Comparison of ENCODE assay signal across 20 cellular contexts in genomic region chr11:26976389-26976788, GRCh38. TPM values are rescaled to one million over a fixed set of nuclear protein-coding genes. Genes with fewer than 3 reads are reported as not detected.
DNase-seq lines count a peak whose midpoint lies in the region; ATAC-seq, FAIRE-seq and TF ChIP-seq lines count a peak whose summit lies in the region.
"Had no signal": no experiment of that assay in that cellular context is flagged by ENCODE, and none has a peak within 500 bp of the region (broad histone marks: within the 10 kb centered on the region; RNA-seq: fewer than 3 reads in every experiment).

No MANE protein-coding gene starts in this region.

- ATAC-seq in GM21737 (IDR thresholded peaks at IDR 0.05; ENCODE audit: unreplicated experiment): no peak
- ATAC-seq: activated naive CD4-positive, alpha-beta T cell treated with anti-CD3 and anti-CD28 coated beads, Interleukin-2, amount 50 U/mL, for 72 hours; stimulated activated effector memory CD8-positive, alpha-beta T cell treated with anti-CD3 and anti-CD28 coated beads, Interleukin-12 subunit alpha, Interleukin-12 subunit beta, amount 100 ng/mL, for 72 hours had no signal

- no peak overlapping the region for H2AFZ ChIP-seq in SK-N-SH (ENCODE audit: low read depth)

- H3K36me3 ChIP-seq in adipocyte (ENCODE audit: control insufficient read depth, insufficient read depth, low read length, severe bottlenecking): no peaks in the 10 kb centered on the region
- no peaks in the 10 kb centered on the region for H3K36me3 ChIP-seq in SK-N-SH (replicated peaks in 1 of 2; ENCODE audit: control insufficient read depth in 1 of 2, insufficient read depth in 2 of 2, low read length in 1 of 2)
- H3K36me3 ChIP-seq: HAP-1, upper lobe of left lung had no signal

- peaks cover 5% of the 10 kb centered on the region for H3K9me3 ChIP-seq in adipocyte (ENCODE audit: control insufficient read depth, low read length)
- H3K9me3 ChIP-seq in SK-N-SH: 0 out of 2 replicates have a peak, but pooled peaks cover 4% of the 10 kb centered on the region
- H3K9me3 ChIP-seq: Caco-2, HAP-1 had no signal

- DNase-seq in NCI-H2107 treated with DMSO at 0.1 percent for 48 hours (lab: John Stamatoyannopoulos, UW; ENCODE audit: unreplicated experiment) (peak; percentile 4), NCI-H2107 (lab: John Stamatoyannopoulos, UW) (no peak), adipocyte (ENCODE audit: low read depth) (peak; percentile 70), fibroblast of peridontal ligament (ENCODE audit: extremely low read depth) (peak; percentile 72), urothelium cell line (ENCODE audit: low spot score) (peak; percentile 11), SK-N-SH (no peak), 8988T (no peak)
- DNase-seq: ACHN; activated CD4-positive, alpha-beta T cell treated with anti-CD3 and anti-CD28 coated beads for 1 hour; Caco-2; NCI-H1436; NCI-H510A; upper lobe of left lung had no signal

- no peak overlapping the region for H3K4me2 ChIP-seq in SK-N-SH

- H3K27me3 ChIP-seq in adipocyte (replicated peaks; ENCODE audit: control insufficient read depth, insufficient read depth, low read length): no peaks in the 10 kb centered on the region
- H3K27me3 ChIP-seq in SK-N-SH (ENCODE audit: insufficient read depth): no peaks in the 10 kb centered on the region
- H3K27me3 ChIP-seq: upper lobe of left lung had no signal

- no peak for FAIRE-seq in urothelium cell line (lab: Jason Lieb, UNC)
- FAIRE-seq: colon had no signal

- WGBS in SK-N-SH (ENCODE audit: low lambda C conversion rate): 77% methylated on average over 5 of the region's 5 CpGs

- H3K27ac ChIP-seq in SK-N-SH (ENCODE audit: low read depth in 2 of 2, low read length in 1 of 2): no peak overlapping the region
- H3K27ac ChIP-seq: upper lobe of left lung had no signal

- POLR2A ChIA-PET in SK-N-SH (lab: Yijun Ruan, JAX): no interaction called here

- H3K9me2 ChIP-seq in SK-N-SH: no peaks in the 10 kb centered on the region

- H3K4me3 ChIP-seq in adipocyte (ENCODE audit: low read length): no peak overlapping the region
- H3K4me3 ChIP-seq in SK-N-SH (ENCODE audit: low read depth in 2 of 2, low read length in 1 of 2): no peak overlapping the region
- H3K4me3 ChIP-seq: HAP-1, lung, upper lobe of left lung had no signal

- no peak for TF ChIP-seq RAD21 in SK-N-SH (IDR thresholded peaks at IDR 0.05; ENCODE audit: low read length)

- H3K4me1 ChIP-seq in adipocyte (ENCODE audit: control insufficient read depth, insufficient read depth, low read length) (peaks cover 11% of the 10 kb centered on the region), SK-N-SH (ENCODE audit: control insufficient read depth in 1 of 2, insufficient read depth in 2 of 2, low read depth in 1 of 2, low read length in 1 of 2) (peaks cover 0 to 12% of the 10 kb centered on the region in 2 experiments; a peak in 1 of 4 replicates)
- H3K4me1 ChIP-seq: Caco-2, HAP-1, upper lobe of left lung had no signal

- no peak overlapping the region for H3K9ac ChIP-seq in adipocyte (ENCODE audit: low read length)
- H3K9ac ChIP-seq in SK-N-SH: no peak overlapping the region

- H3F3A ChIP-seq in SK-N-SH (replicated peaks; ENCODE audit: insufficient read depth): peaks cover 3% of the 10 kb centered on the region

- TF ChIP-seq CTCF in SK-N-SH (IDR thresholded peaks at IDR 0.05): no peak

- TF ChIP-seq EP300 in SK-N-SH (IDR thresholded peaks at IDR 0.05; ENCODE audit: borderline replicate concordance in 1 of 2, low read depth in 1 of 2, low read length in 1 of 2): no peak

- no peaks in the 10 kb centered on the region for H4K20me1 ChIP-seq in SK-N-SH (ENCODE audit: insufficient read depth)

- CTCF ChIA-PET in SK-N-SH (lab: Yijun Ruan, JAX): no interaction called here

- H3K79me2 ChIP-seq in SK-N-SH (ENCODE audit: insufficient read depth): no peaks in the 10 kb centered on the region

TF ChIP-seq in SK-N-SH, 30 proteins besides CTCF, POLR2A, EP300 and RAD21:
- TF ChIP-seq RCOR1 (IDR thresholded peaks at IDR 0.05; ENCODE audit: low read length) (no peak), RXRA (IDR thresholded peaks at IDR 0.05; ENCODE audit: borderline replicate concordance, low read depth) (no peak), MAX (IDR thresholded peaks at IDR 0.05; ENCODE audit: low read depth) (no peak), REST (IDR thresholded peaks at IDR 0.05; ENCODE audit: low read depth, low read length) (no peak)
- TF ChIP-seq, protein P1, sequence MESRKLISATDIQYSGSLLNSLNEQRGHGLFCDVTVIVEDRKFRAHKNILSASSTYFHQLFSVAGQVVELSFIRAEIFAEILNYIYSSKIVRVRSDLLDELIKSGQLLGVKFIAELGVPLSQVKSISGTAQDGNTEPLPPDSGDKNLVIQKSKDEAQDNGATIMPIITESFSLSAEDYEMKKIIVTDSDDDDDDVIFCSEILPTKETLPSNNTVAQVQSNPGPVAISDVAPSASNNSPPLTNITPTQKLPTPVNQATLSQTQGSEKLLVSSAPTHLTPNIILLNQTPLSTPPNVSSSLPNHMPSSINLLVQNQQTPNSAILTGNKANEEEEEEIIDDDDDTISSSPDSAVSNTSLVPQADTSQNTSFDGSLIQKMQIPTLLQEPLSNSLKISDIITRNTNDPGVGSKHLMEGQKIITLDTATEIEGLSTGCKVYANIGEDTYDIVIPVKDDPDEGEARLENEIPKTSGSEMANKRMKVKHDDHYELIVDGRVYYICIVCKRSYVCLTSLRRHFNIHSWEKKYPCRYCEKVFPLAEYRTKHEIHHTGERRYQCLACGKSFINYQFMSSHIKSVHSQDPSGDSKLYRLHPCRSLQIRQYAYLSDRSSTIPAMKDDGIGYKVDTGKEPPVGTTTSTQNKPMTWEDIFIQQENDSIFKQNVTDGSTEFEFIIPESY (IDR thresholded peaks at IDR 0.05; ENCODE audit: borderline replicate concordance, low read depth): no peak

RNA-seq across cellular contexts. Expression of gene FIBIN, which starts 17.5 kb away (rescaled TPM):
- 0.55 and 0.66 TPM in 2 replicates for polyA plus RNA-seq in SK-N-SH (2012; rRNA removed)
- 0.45 and 0.47 TPM in 2 replicates for polyA plus RNA-seq in SK-N-SH (2012; cell fraction: cytosol; rRNA removed)
- 0.59 and 0.75 TPM in 2 replicates for polyA plus RNA-seq in SK-N-SH (2012; cell fraction: nucleus; rRNA removed)
- polyA plus RNA-seq: neural cell had no signal

Comparison
In these comparisons a context has a peak if more than half of its experiments do, and no peak if none do; other contexts are left out.
1. DNase-seq: peak in NCI-H2107 treated with DMSO at 0.1 percent for 48 hours (single experiment), adipocyte (single experiment), fibroblast of peridontal ligament (single experiment) and urothelium cell line (single experiment); none in NCI-H2107 (single experiment), SK-N-SH (single experiment) and 8988T (single experiment).